8 cellular contexts compared by ENCODE assay signal in the genomic region with DNA sequence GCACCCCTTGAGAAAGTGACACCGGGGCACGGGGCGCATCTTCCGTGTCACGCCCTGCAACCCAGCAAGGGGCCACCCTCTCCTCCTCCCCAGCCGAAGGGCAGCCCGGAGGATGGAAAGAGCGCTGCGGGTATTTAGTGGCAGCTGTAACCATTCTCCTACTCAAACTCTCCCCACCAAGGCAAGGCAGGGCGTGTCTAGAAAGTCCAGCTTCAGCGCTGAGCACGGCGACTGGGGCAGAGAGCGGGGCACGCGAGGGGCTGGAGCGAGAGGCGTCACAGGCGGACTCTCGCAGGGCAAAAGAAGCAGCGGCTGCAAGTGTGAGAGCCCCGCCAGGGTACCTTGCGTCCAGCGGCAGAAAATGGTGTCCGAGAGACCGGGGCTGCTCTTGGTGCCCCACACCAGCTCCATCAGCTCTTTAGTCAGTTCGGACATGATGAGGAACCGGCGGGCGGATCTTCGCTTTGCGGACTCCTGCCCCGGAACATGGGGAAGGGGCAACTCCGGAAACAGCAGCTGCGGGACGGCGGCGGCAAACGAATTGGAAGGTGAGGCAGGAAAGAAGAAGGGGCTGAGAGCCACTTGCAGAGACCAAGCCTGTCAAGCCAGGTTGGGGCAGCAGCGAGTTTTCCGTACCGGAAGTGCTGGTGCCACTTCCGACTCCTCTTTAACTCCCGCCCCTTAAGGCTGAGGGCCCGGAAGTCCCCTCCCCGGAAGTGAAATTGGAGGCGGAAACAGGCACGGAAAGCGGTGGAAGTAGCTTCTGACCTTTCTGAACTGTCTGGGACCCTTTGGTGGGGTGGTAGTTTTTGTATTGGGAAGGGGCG. TPM values are rescaled to one million over a fixed set of nuclear protein-coding genes. Genes with fewer than 3 reads are reported as not detected.
DNase-seq lines count a peak whose midpoint lies in the region; ATAC-seq and TF ChIP-seq lines count a peak whose summit lies in the region.

A gene (minus strand): TSS at position 643 of the 827 bp plus-strand sequence. CDS start 208 bp downstream, at position 435.

- TF ChIP-seq CTCF in MM.1S (IDR thresholded peaks at IDR 0.05; ENCODE audit: low read length) (peak; percentile 2; the same call in 1 of the 2 replicates), SK-N-SH (IDR thresholded peaks at IDR 0.05) (no peak), omental fat pad (IDR thresholded peaks at IDR 0.05) (no peak)

- H4K20me1 ChIP-seq in MM.1S (ENCODE audit: insufficient read depth, low read length) (no peaks in the 10 kb centered on the region), SK-N-SH (ENCODE audit: insufficient read depth) (peaks cover 9% of the 10 kb centered on the region)

- peaks cover 15 to 24% of the 10 kb centered on the region in 2 donors for H3K36me3 Mint-ChIP-seq in activated naive CD4-positive, alpha-beta T cell treated with anti-CD3 and anti-CD28 coated beads, Interleukin-2, amount 50 U/mL, for 72 hours

- H3K4me2 ChIP-seq in MM.1S (ENCODE audit: low read depth, low read length), result peak within 1 kb of the TSS; percentile 60
- peak within 1 kb of the TSS; percentile 76 for H3K4me2 ChIP-seq in SK-N-SH

- CTCF ChIA-PET in SK-N-SH (lab: Yijun Ruan, JAX), result interaction anchor here (0.6 to 2.7 kb wide), 3 partner anchors 16 to 22 kb away, joined by 3 to 7 read pairs (median 3); no protein-coding TSS in a partner anchor

- H3K27ac Mint-ChIP-seq in activated naive CD4-positive, alpha-beta T cell treated with anti-CD3 and anti-CD28 coated beads, Interleukin-2, amount 50 U/mL, for 72 hours, result peak within 1 kb of the TSS; percentile 94 to 97

- H3K9ac ChIP-seq in MM.1S (ENCODE audit: low read length), result peak within 1 kb of the TSS; percentile 76
- peak within 1 kb of the TSS; percentile 66 for H3K9ac ChIP-seq in SK-N-SH

- H3K27ac ChIP-seq in MM.1S (ENCODE audit: low read length) (peak within 1 kb of the TSS; percentile 63; the same call in 1 of the 2 replicates), SK-N-SH (ENCODE audit: low read depth in 2 of 2, low read length in 1 of 2) (peak within 1 kb of the TSS; percentile 65 to 70), temporal lobe (ENCODE audit: low read depth, low read length) (no peak within 1 kb of the TSS)

- ATAC-seq in activated naive CD4-positive, alpha-beta T cell treated with anti-CD3 and anti-CD28 coated beads, Interleukin-2, amount 50 U/mL, for 72 hours, result peak; percentile 94 to 98
- peak; percentile 89 for ATAC-seq in omental fat pad (ENCODE audit: low FRiP score)

- peak; percentile 80 for DNase-seq in GF-D8 (lab: John Stamatoyannopoulos, UW)
- peak; percentile 78 to 85 for DNase-seq in HAP-1 (ENCODE audit: low spot score in 2 of 2)
- peak; percentile 89 for DNase-seq in MM.1S
- peak; percentile 77 for DNase-seq in SK-N-SH
- DNase-seq in activated naive CD4-positive, alpha-beta T cell treated with anti-CD3 and anti-CD28 coated beads, Interleukin-2, amount 50 U/mL, for 72 hours (ENCODE audit: low spot score in 2 of 2), result peak; percentile 67 to 80
- peak; percentile 84 for DNase-seq in glomerular visceral epithelial cell (ENCODE audit: extremely low spot score)
- peak; percentile 46 for DNase-seq in omental fat pad (ENCODE audit: low spot score)

- H3K79me2 ChIP-seq in MM.1S (ENCODE audit: low read length) (peaks cover 49% of the 10 kb centered on the region), SK-N-SH (ENCODE audit: insufficient read depth) (peaks cover 42% of the 10 kb centered on the region)

- H3K36me3 ChIP-seq in HAP-1 (replicated peaks), result no peaks in the 10 kb centered on the region
- H3K36me3 ChIP-seq in MM.1S (replicated peaks; ENCODE audit: insufficient read depth, low read length), result no peaks in the 10 kb centered on the region
- peaks cover 0 to 4% of the 10 kb centered on the region in 2 experiments for H3K36me3 ChIP-seq in SK-N-SH (replicated peaks in 1 of 2; ENCODE audit: control insufficient read depth in 1 of 2, insufficient read depth in 2 of 2, low read length in 1 of 2)

- TF ChIP-seq RAD21 in SK-N-SH (IDR thresholded peaks at IDR 0.05; ENCODE audit: low read length), result no peak

- H3K9me2 ChIP-seq in MM.1S (replicated peaks; ENCODE audit: insufficient read depth, low read length), result no peaks in the 10 kb centered on the region
- no peaks in the 10 kb centered on the region for H3K9me2 ChIP-seq in SK-N-SH

- H2AFZ ChIP-seq in MM.1S (ENCODE audit: low read length), result peak within 1 kb of the TSS; percentile 94
- H2AFZ ChIP-seq in SK-N-SH (ENCODE audit: low read depth), result peak within 1 kb of the TSS; percentile 97

- peaks cover 3 to 5% of the 10 kb centered on the region in 2 donors for H3K9me3 Mint-ChIP-seq in activated naive CD4-positive, alpha-beta T cell treated with anti-CD3 and anti-CD28 coated beads, Interleukin-2, amount 50 U/mL, for 72 hours

- no peak for TF ChIP-seq EP300 in SK-N-SH (IDR thresholded peaks at IDR 0.05; ENCODE audit: borderline replicate concordance in 1 of 2, low read depth in 1 of 2, low read length in 1 of 2)

- H3F3A ChIP-seq in MM.1S (ENCODE audit: insufficient read depth, low read length) (peaks cover 8% of the 10 kb centered on the region; the same call in 1 of the 2 replicates), SK-N-SH (replicated peaks; ENCODE audit: insufficient read depth) (no peaks in the 10 kb centered on the region)

- 2% methylated on average over 37 of the region's 50 CpGs for WGBS in SK-N-SH (ENCODE audit: low lambda C conversion rate)

- POLR2A ChIA-PET in SK-N-SH (lab: Yijun Ruan, JAX), result no interaction called here

- H3K27me3 ChIP-seq in HAP-1 (ENCODE audit: low read depth) (no peaks in the 10 kb centered on the region), MM.1S (replicated peaks; ENCODE audit: insufficient read depth, low read length) (no peaks in the 10 kb centered on the region), SK-N-SH (ENCODE audit: insufficient read depth) (no peaks in the 10 kb centered on the region)

- in situ Hi-C loops in HAP-1 (cut with MboI; ENCODE audit: low sequenced_read_pairs), result no loop called here

- H3K9me3 ChIP-seq in HAP-1 (no peaks in the 10 kb centered on the region; the same call in 1 of the 2 replicates), MM.1S (replicated peaks; ENCODE audit: insufficient read depth, low read length) (no peaks in the 10 kb centered on the region), SK-N-SH (no peaks in the 10 kb centered on the region)

- H3K4me3 ChIP-seq in HAP-1, result peak within 1 kb of the TSS; percentile 80
- H3K4me3 ChIP-seq in MM.1S (ENCODE audit: low read length), result peak within 1 kb of the TSS; percentile 92
- H3K4me3 ChIP-seq in SK-N-SH (ENCODE audit: low read depth in 2 of 2, low read length in 1 of 2), result peak within 1 kb of the TSS; percentile 98 to 99

- H3K4me1 ChIP-seq in HAP-1 (peaks cover 23% of the 10 kb centered on the region), MM.1S (ENCODE audit: low read length) (peaks cover 21% of the 10 kb centered on the region), SK-N-SH (ENCODE audit: control insufficient read depth in 1 of 2, insufficient read depth in 2 of 2, low read depth in 1 of 2, low read length in 1 of 2) (peaks cover 12 to 15% of the 10 kb centered on the region in 2 experiments; a peak in 3 of 4 replicates)

TF ChIP-seq in SK-N-SH, 30 proteins besides CTCF, POLR2A, EP300 and RAD21:
- TF ChIP-seq, protein P1, sequence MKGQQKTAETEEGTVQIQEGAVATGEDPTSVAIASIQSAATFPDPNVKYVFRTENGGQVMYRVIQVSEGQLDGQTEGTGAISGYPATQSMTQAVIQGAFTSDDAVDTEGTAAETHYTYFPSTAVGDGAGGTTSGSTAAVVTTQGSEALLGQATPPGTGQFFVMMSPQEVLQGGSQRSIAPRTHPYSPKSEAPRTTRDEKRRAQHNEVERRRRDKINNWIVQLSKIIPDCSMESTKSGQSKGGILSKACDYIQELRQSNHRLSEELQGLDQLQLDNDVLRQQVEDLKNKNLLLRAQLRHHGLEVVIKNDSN (IDR thresholded peaks at IDR 0.05; ENCODE audit: borderline replicate concordance, low read depth), result no peak
- no peak for TF ChIP-seq FOXM1 (IDR thresholded peaks at IDR 0.05; ENCODE audit: low read depth)
- TF ChIP-seq EZH2phosphoT487 (IDR thresholded peaks at IDR 0.05; ENCODE audit: borderline replicate concordance, low read depth), result no peak
- TF ChIP-seq ELF1 (IDR thresholded peaks at IDR 0.05), result peak; percentile 95
- TF ChIP-seq JUND (IDR thresholded peaks at IDR 0.05), result no peak
- TF ChIP-seq, protein P2, sequence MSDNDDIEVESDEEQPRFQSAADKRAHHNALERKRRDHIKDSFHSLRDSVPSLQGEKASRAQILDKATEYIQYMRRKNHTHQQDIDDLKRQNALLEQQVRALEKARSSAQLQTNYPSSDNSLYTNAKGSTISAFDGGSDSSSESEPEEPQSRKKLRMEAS (IDR thresholded peaks at IDR 0.05; ENCODE audit: low read depth), result peak; percentile 34; the same call in 1 of the 2 replicates
- 0 out of 2 replicates have a peak, but pooled peaks have one; percentile 56 for TF ChIP-seq YY1 (IDR thresholded peaks at IDR 0.05; ENCODE audit: low read depth)
- TF ChIP-seq GABPA (IDR thresholded peaks at IDR 0.05; ENCODE audit: low read depth), result peak; percentile 96
- TF ChIP-seq TAF1 (IDR thresholded peaks at IDR 0.05; ENCODE audit: borderline replicate concordance, low read depth, low read length), result peak; percentile 61
- peak; percentile 94; the same call in 1 of the 2 replicates for TF ChIP-seq SIN3A (IDR thresholded peaks at IDR 0.05; ENCODE audit: borderline replicate concordance, low read depth, low read length)
- TF ChIP-seq MXI1 (IDR thresholded peaks at IDR 0.05; ENCODE audit: low read depth, low read length), result peak; percentile 80

RNA-seq across cellular contexts. Expression of the gene that starts here (rescaled TPM):
- 9.5 and 12.8 TPM in 2 replicates for polyA plus RNA-seq in SK-N-SH (2012; rRNA removed)
- 11.2 and 13.9 TPM in 2 replicates for polyA plus RNA-seq in SK-N-SH (2012; cell fraction: cytosol; rRNA removed)
- polyA plus RNA-seq in SK-N-SH (2012; cell fraction: nucleus; rRNA removed), result 8.8 and 25.7 TPM in 2 replicates
- total RNA-seq in activated naive CD4-positive, alpha-beta T cell treated with anti-CD3 and anti-CD28 coated beads, Interleukin-2, amount 50 U/mL, for 72 hours, result 10 to 100 TPM; 14.4 to 15.9 TPM
- total RNA-seq in omental fat pad (10 to 100 TPM; 19.6 to 38.6 (median 24.2) TPM), temporal lobe (81.4 TPM)
